ENCODE assay signal across 14 cellular contexts in genomic region chr14:61565181-61565580, GRCh38.
DNase-seq lines count a peak whose midpoint lies in the region; ATAC-seq and TF ChIP-seq lines count a peak whose summit lies in the region.
"Had no signal": no experiment of that assay in that cellular context is flagged by ENCODE, and none has a peak within 500 bp of the region (broad histone marks: within the 10 kb centered on the region; RNA-seq: fewer than 3 reads in every experiment).

No MANE protein-coding gene starts in this region.

- no peak for DNase-seq in activated T-cell treated with anti-CD3 and anti-CD28 coated beads, Interleukin-2, amount 50 U/mL, for 24 hours
- DNase-seq in activated T-cell treated with anti-CD3 and anti-CD28 coated beads for 4 hours: no peak
- no peak for DNase-seq in activated naive CD8-positive, alpha-beta T cell treated with anti-CD3 and anti-CD28 coated beads, Interleukin-2, amount 50 U/mL, for 24 hours
- DNase-seq in foreskin keratinocyte: no peak
- no peak for DNase-seq in suprapubic skin (ENCODE audit: low spot score in 2 of 2)
- no peak for DNase-seq in NCI-H446 treated with DMSO at 0.1 percent for 48 hours (lab: John Stamatoyannopoulos, UW)
- no peak for DNase-seq in ecto neural progenitor cell (ENCODE audit: low spot score)
- DNase-seq: KG1; left ventricle myocardium superior; naive thymus-derived CD4-positive, alpha-beta T cell; NCI-H510A treated with DMSO at 0.1 percent for 48 hours; stimulated activated naive CD8-positive, alpha-beta T cell treated with anti-CD3 and anti-CD28 coated beads, Interleukin-15, amount 100 ng/mL, for 72 hours had no signal

- no peak for TF ChIP-seq EP300 in suprapubic skin (IDR thresholded peaks at IDR 0.05)

- no peaks in the 10 kb centered on the region for H3K27me3 Mint-ChIP-seq in activated T-cell treated with anti-CD3 and anti-CD28 coated beads, Interleukin-2, amount 50 U/mL, for 24 hours
- H3K27me3 Mint-ChIP-seq in activated naive CD8-positive, alpha-beta T cell treated with anti-CD3 and anti-CD28 coated beads, Interleukin-2, amount 50 U/mL, for 24 hours: no peaks in the 10 kb centered on the region
- H3K27me3 Mint-ChIP-seq: naive thymus-derived CD4-positive, alpha-beta T cell; stimulated activated naive CD8-positive, alpha-beta T cell treated with anti-CD3 and anti-CD28 coated beads, Interleukin-15, amount 100 ng/mL, for 72 hours had no signal

- peaks cover 61% of the 10 kb centered on the region for H3K4me1 ChIP-seq in foreskin keratinocyte
- H3K4me1 ChIP-seq in suprapubic skin: peaks cover 74% of the 10 kb centered on the region

- TF ChIP-seq CTCF in foreskin keratinocyte (conservative IDR thresholded peaks at IDR 0.05) (no peak), suprapubic skin (IDR thresholded peaks at IDR 0.05) (no peak)

- H3K36me3 Mint-ChIP-seq in activated T-cell treated with anti-CD3 and anti-CD28 coated beads, Interleukin-2, amount 50 U/mL, for 24 hours (ENCODE audit: low read depth): peaks cover 10% of the 10 kb centered on the region
- peaks cover 6% of the 10 kb centered on the region for H3K36me3 Mint-ChIP-seq in activated naive CD8-positive, alpha-beta T cell treated with anti-CD3 and anti-CD28 coated beads, Interleukin-2, amount 50 U/mL, for 24 hours (ENCODE audit: low read depth)

- no peak overlapping the region for H3K4me3 ChIP-seq in suprapubic skin

- H3K27ac Mint-ChIP-seq in activated T-cell treated with anti-CD3 and anti-CD28 coated beads, Interleukin-2, amount 50 U/mL, for 24 hours: peak overlapping the region; percentile 87
- H3K27ac Mint-ChIP-seq in activated naive CD8-positive, alpha-beta T cell treated with anti-CD3 and anti-CD28 coated beads, Interleukin-2, amount 50 U/mL, for 24 hours: peak overlapping the region; percentile 37
- H3K27ac Mint-ChIP-seq: activated T-helper 1 cell treated with anti-CD3 and anti-CD28 coated beads, Interleukin-12 subunit alpha, Interleukin-12 subunit beta, Interleukin-2, Interleukin-4 antibody, amounts not matched to agents 30 ng/mL and 10 ng/mL and 1 ng/mL, durations not matched to agents 14 hours and 24 hours and 36 hours had no signal

- no peaks in the 10 kb centered on the region for H3K27me3 ChIP-seq in foreskin keratinocyte
- no peaks in the 10 kb centered on the region for H3K27me3 ChIP-seq in suprapubic skin

- no peaks in the 10 kb centered on the region for H3K9me3 ChIP-seq in suprapubic skin

- H3K9me3 Mint-ChIP-seq in activated T-cell treated with anti-CD3 and anti-CD28 coated beads, Interleukin-2, amount 50 U/mL, for 24 hours: peaks cover 6% of the 10 kb centered on the region
- H3K9me3 Mint-ChIP-seq in activated naive CD8-positive, alpha-beta T cell treated with anti-CD3 and anti-CD28 coated beads, Interleukin-2, amount 50 U/mL, for 24 hours: no peaks in the 10 kb centered on the region

- no peaks in the 10 kb centered on the region for H3K36me3 ChIP-seq in suprapubic skin

- peak overlapping the region; percentile 97 for H3K27ac ChIP-seq in foreskin keratinocyte
- H3K27ac ChIP-seq in suprapubic skin: peak overlapping the region; percentile 66

- no peak for ATAC-seq in activated naive CD8-positive, alpha-beta T cell treated with anti-CD3 and anti-CD28 coated beads, Interleukin-2, amount 50 U/mL, for 24 hours
- no peak for ATAC-seq in foreskin keratinocyte
- ATAC-seq in HG03135 (IDR thresholded peaks at IDR 0.05; ENCODE audit: unreplicated experiment): no peak
- ATAC-seq: left ventricle myocardium superior; naive thymus-derived CD4-positive, alpha-beta T cell; stimulated activated naive CD8-positive, alpha-beta T cell treated with anti-CD3 and anti-CD28 coated beads, Interleukin-15, amount 100 ng/mL, for 72 hours had no signal

- no peak for TF ChIP-seq POLR2A in suprapubic skin (IDR thresholded peaks at IDR 0.05)

- H3K4me1 Mint-ChIP-seq in activated T-cell treated with anti-CD3 and anti-CD28 coated beads, Interleukin-2, amount 50 U/mL, for 24 hours (ENCODE audit: low read depth): peaks cover 90% of the 10 kb centered on the region
- H3K4me1 Mint-ChIP-seq in activated naive CD8-positive, alpha-beta T cell treated with anti-CD3 and anti-CD28 coated beads, Interleukin-2, amount 50 U/mL, for 24 hours: peaks cover 83% of the 10 kb centered on the region

- H3K4me3 Mint-ChIP-seq in activated T-cell treated with anti-CD3 and anti-CD28 coated beads, Interleukin-2, amount 50 U/mL, for 24 hours: no peak overlapping the region
- H3K4me3 Mint-ChIP-seq in activated naive CD8-positive, alpha-beta T cell treated with anti-CD3 and anti-CD28 coated beads, Interleukin-2, amount 50 U/mL, for 24 hours: no peak overlapping the region
- H3K4me3 Mint-ChIP-seq: activated T-helper 1 cell treated with anti-CD3 and anti-CD28 coated beads, Interleukin-12 subunit alpha, Interleukin-12 subunit beta, Interleukin-2, Interleukin-4 antibody, amounts not matched to agents 30 ng/mL and 10 ng/mL and 1 ng/mL, durations not matched to agents 14 hours and 24 hours and 36 hours; naive thymus-derived CD4-positive, alpha-beta T cell; stimulated activated naive CD8-positive, alpha-beta T cell treated with anti-CD3 and anti-CD28 coated beads, Interleukin-15, amount 100 ng/mL, for 72 hours had no signal
